In genomic region chr1:200252526-200252925, GRCh38 we compare ENCODE assay signal across 24 cellular contexts.
DNase-seq lines count a peak whose midpoint lies in the region; ATAC-seq, FAIRE-seq and TF ChIP-seq lines count a peak whose summit lies in the region.
"Had no signal": no experiment of that assay in that cellular context is flagged by ENCODE, and none has a peak within 500 bp of the region (broad histone marks: within the 10 kb centered on the region; RNA-seq: fewer than 3 reads in every experiment).

No MANE protein-coding gene starts in this region.

- no peak overlapping the region for H3K14ac ChIP-seq in IMR-90 (replicated peaks; ENCODE audit: low read depth, low read length)

- H2BK5ac ChIP-seq in IMR-90 (ENCODE audit: low read depth, low read length, poor library complexity, severe bottlenecking), result peak overlapping the region; percentile 5

- no peak for TF ChIP-seq RAD21 in IMR-90 (IDR thresholded peaks at IDR 0.05; ENCODE audit: low read length)

- H3K56ac ChIP-seq in IMR-90 (ENCODE audit: extremely low read depth, insufficient read depth, low read length), result no peak overlapping the region

- H3K9me1 ChIP-seq in IMR-90 (ENCODE audit: insufficient read depth, low read length), result peaks cover 7% of the 10 kb centered on the region; the same call in 1 of the 2 replicates

- no peak overlapping the region for H3K4me3 ChIP-seq in IMR-90 (ENCODE audit: insufficient read depth, low read depth, low read length)
- H3K4me3 ChIP-seq in brain microvascular endothelial cell (ENCODE audit: low read depth, low read length), result no peak overlapping the region
- H3K4me3 ChIP-seq in fibroblast of the aortic adventitia (ENCODE audit: low read depth, low read length), result no peak overlapping the region
- H3K4me3 ChIP-seq: K562 had no signal

- no peaks in the 10 kb centered on the region for H3K79me1 ChIP-seq in IMR-90 (ENCODE audit: low read depth in 1 of 2, low read length in 2 of 2)

- H4K91ac ChIP-seq in IMR-90 (ENCODE audit: insufficient read depth, low read depth, low read length), result no peak overlapping the region

- intact Hi-C loops in IMR-90 (cut with micrococcal nuclease), result no loop called here

- no peak overlapping the region for H3K18ac ChIP-seq in IMR-90 (ENCODE audit: low read depth, low read length)

- dilution Hi-C loops in IMR-90 (cut with HindIII; ENCODE audit: low sequenced_read_pairs, unreplicated experiment), result no loop called here

- no peak overlapping the region for H4K8ac ChIP-seq in IMR-90 (ENCODE audit: low read depth in 2 of 2, low read length in 2 of 2)

- H2BK20ac ChIP-seq in IMR-90 (ENCODE audit: low read depth, low read length), result no peak overlapping the region

- H3K4ac ChIP-seq in IMR-90 (ENCODE audit: low read depth, low read length), result no peak overlapping the region

- no peak overlapping the region for H2AK9ac ChIP-seq in IMR-90 (replicated peaks; ENCODE audit: low read depth, low read length, poor library complexity)

- CTCF ChIA-PET in IMR-90 (lab: Yijun Ruan, JAX), result interaction anchor here (1.7 kb wide), 1 partner anchor 12 kb away, joined by 5 read pairs; no protein-coding TSS in a partner anchor

- no peak for FAIRE-seq in urothelium cell line (lab: Jason Lieb, UNC)
- FAIRE-seq: GM19239, H1, K562 had no signal

- H2BK120ac ChIP-seq in IMR-90 (ENCODE audit: low read depth, low read length), result no peak overlapping the region

- WGBS in IMR-90 (ENCODE audit: extremely low coverage in 2 of 2, insufficient read length in 1 of 2), 2 experiments, result no CpG with 5 or more reads among the region's 5 CpGs

- H3K4me1 ChIP-seq in IMR-90 (ENCODE audit: control insufficient read depth, insufficient read depth, low read length), result peaks cover 6% of the 10 kb centered on the region; the same call in 1 of the 2 replicates
- H3K4me1 ChIP-seq: BE2C had no signal

- H3K23ac ChIP-seq in IMR-90 (ENCODE audit: low read depth, low read length), result no peak overlapping the region

- H3K27me3 ChIP-seq in IMR-90 (ENCODE audit: control insufficient read depth, insufficient read depth, low read length), result no peaks in the 10 kb centered on the region
- no peaks in the 10 kb centered on the region for H3K27me3 ChIP-seq in brain microvascular endothelial cell (replicated peaks)

- no peak overlapping the region for H2AFZ ChIP-seq in IMR-90 (replicated peaks; ENCODE audit: low read length, poor library complexity)

- H4K5ac ChIP-seq in IMR-90 (ENCODE audit: low read depth, low read length), result no peak overlapping the region

- H3K4me2 ChIP-seq in IMR-90 (ENCODE audit: low read depth, low read length), result no peak overlapping the region

- no peaks in the 10 kb centered on the region for H3K36me3 ChIP-seq in IMR-90 (ENCODE audit: control insufficient read depth, insufficient read depth, low read length)
- H3K36me3 ChIP-seq in brain microvascular endothelial cell (replicated peaks), result no peaks in the 10 kb centered on the region
- H3K36me3 ChIP-seq: BE2C had no signal

- H4K20me1 ChIP-seq in IMR-90 (ENCODE audit: insufficient read depth, low read length), result no peaks in the 10 kb centered on the region

- H2AK5ac ChIP-seq in IMR-90 (ENCODE audit: low read depth, low read length), result no peak overlapping the region

- no peaks in the 10 kb centered on the region for H3K9me3 ChIP-seq in IMR-90 (ENCODE audit: control insufficient read depth, insufficient read depth, low read length)
- H3K9me3 ChIP-seq: BE2C had no signal

- ATAC-seq in IMR-90 (ENCODE audit: low read depth), result peak; percentile 40
- ATAC-seq in GM18909 (IDR thresholded peaks at IDR 0.05; ENCODE audit: poor library complexity, unreplicated experiment), result no peak
- ATAC-seq: K562, SK-N-SH treated with all-trans-retinoic acid at 6 μM for 48 hours had no signal

- H3K9ac ChIP-seq in IMR-90 (ENCODE audit: low read depth, low read length), result no peak overlapping the region

- TF ChIP-seq CTCF in IMR-90 (conservative IDR thresholded peaks at IDR 0.05; ENCODE audit: low read depth, low read length) (no peak), brain microvascular endothelial cell (IDR thresholded peaks at IDR 0.05; ENCODE audit: low read depth, low read length, missing control alignments) (no peak), fibroblast of the aortic adventitia (IDR thresholded peaks at IDR 0.05; ENCODE audit: insufficient read depth, low read length) (no peak)

- in situ Hi-C loops in IMR-90 (cut with MboI; ENCODE audit: low sequenced_read_pairs) (no loop called here), brain microvascular endothelial cell (cut with HindIII; ENCODE audit: low pct_ligation_motif_present, low sequenced_read_pairs) (no loop called here)

- DNase-seq in A172 (ENCODE audit: low spot score), result peak; percentile 26
- peak; percentile 79 for DNase-seq in IMR-90
- DNase-seq in brain microvascular endothelial cell, result peak; percentile 62
- peak; percentile 36 for DNase-seq in fibroblast of the aortic adventitia (ENCODE audit: low read depth)
- no peak for DNase-seq in NCI-H526 treated with DMSO at 0.1 percent for 48 hours (lab: John Stamatoyannopoulos, UW)
- no peak for DNase-seq in urothelium cell line (ENCODE audit: low spot score)
- no peak for DNase-seq in effector CD8-positive, alpha-beta T cell (lab: John Stamatoyannopoulos, UW)
- DNase-seq: BE2C; CD4-positive, CD25-positive, alpha-beta regulatory T cell; COR-L47; DMS 273 treated with DMSO at 0.1 percent for 48 hours; DND-41; GDM1; NCI-H1105 treated with DMSO at 0.1 percent for 48 hours; NCI-H1694; NCI-H524; RPMI8226; SHP77 treated with DMSO at 0.1 percent for 48 hours had no signal

- H3K27ac ChIP-seq in IMR-90 (ENCODE audit: insufficient read depth, low read length) (no peak overlapping the region), brain microvascular endothelial cell (no peak overlapping the region)
- H3K27ac ChIP-seq: 22Rv1 had no signal

- TF ChIP-seq POLR2A in IMR-90 (IDR thresholded peaks at IDR 0.05; ENCODE audit: low read depth, low read length), result no peak

- POLR2A ChIA-PET in IMR-90 (lab: Charles Lee; ENCODE audit: unreplicated experiment), result no interaction called here

- BruUV-seq in IMR-90 (replicated peaks; lab: Mats Ljungman, UMichigan), result no TSS peak

- H2BK15ac ChIP-seq in IMR-90 (ENCODE audit: low read depth, low read length), result no peak overlapping the region

TF ChIP-seq in IMR-90, 13 proteins besides CTCF, POLR2A, EP300 and RAD21:
- no peak for TF ChIP-seq RFX5 (IDR thresholded peaks at IDR 0.05; ENCODE audit: low read depth, low read length)
- no peak for TF ChIP-seq RCOR1 (IDR thresholded peaks at IDR 0.05; ENCODE audit: insufficient replicate concordance, low read length)
- no peak for TF ChIP-seq CEBPB (IDR thresholded peaks at IDR 0.05; ENCODE audit: low read depth, low read length)
- TF ChIP-seq MXI1 (IDR thresholded peaks at IDR 0.05; ENCODE audit: borderline replicate concordance, low read depth, low read length), result no peak
- no peak for TF ChIP-seq USF2 (IDR thresholded peaks at IDR 0.05; ENCODE audit: low read depth, low read length)
- no peak for TF ChIP-seq NFE2L2 (IDR thresholded peaks at IDR 0.05; ENCODE audit: low read depth, low read length)

Comparison
In these comparisons a context has a peak if more than half of its experiments do, and no peak if none do; other contexts are left out.
1. DNase-seq: peak in A172 (single experiment), IMR-90 (single experiment), brain microvascular endothelial cell (single experiment) and fibroblast of the aortic adventitia (single experiment); none in NCI-H526 treated with DMSO at 0.1 percent for 48 hours (single experiment), urothelium cell line (single experiment) and effector CD8-positive, alpha-beta T cell (single experiment).